Comparison of ENCODE assay signal across 8 cellular contexts in genomic region chr14:88323520-88324199, GRCh38. TPM values are rescaled to one million over a fixed set of nuclear protein-coding genes. Genes with fewer than 3 reads are reported as not detected.
DNase-seq lines count a peak whose midpoint lies in the region; ATAC-seq and TF ChIP-seq lines count a peak whose summit lies in the region.

No MANE protein-coding gene starts in this region.

- H3K9me3 Mint-ChIP-seq in CD14-positive monocyte (peaks cover 0 to 29% (median 16%) of the 10 kb centered on the region in 7 donors), brain (peaks cover 0 to 11% (median 9%) of the 10 kb centered on the region in 5 experiments)

- TF ChIP-seq CTCF in CD14-positive monocyte (IDR thresholded peaks at IDR 0.05), result no peak
- no peak for TF ChIP-seq CTCF in brain (conservative IDR thresholded peaks at IDR 0.05)

- peak overlapping the region; percentile 72 to 91 for H3K4me3 Mint-ChIP-seq in CD14-positive monocyte
- peak overlapping the region; percentile 91 to 95 (median 93) for H3K4me3 Mint-ChIP-seq in brain

- no peak overlapping the region for H3K27ac ChIP-seq in mesodermal cell (ENCODE audit: low read depth, low read length, severe bottlenecking)

- peak; percentile 93 for ATAC-seq in GM18511 (IDR thresholded peaks at IDR 0.05; ENCODE audit: unreplicated experiment)
- peak; percentile 89 for ATAC-seq in HG02852 (IDR thresholded peaks at IDR 0.05; ENCODE audit: unreplicated experiment)

- DNase-seq in CD14-positive monocyte (ENCODE audit: low spot score) (no peak), NCI-H2227 (lab: John Stamatoyannopoulos, UW; ENCODE audit: unreplicated experiment) (peak; percentile 55), amniotic stem cell (lab: John Stamatoyannopoulos, UW) (no peak), AG08395 (ENCODE audit: low spot score) (no peak)

- H3K9me3 ChIP-seq in mesodermal cell (ENCODE audit: control insufficient read depth, low read length), result no peaks in the 10 kb centered on the region

- no peaks in the 10 kb centered on the region for H3K36me3 ChIP-seq in mesodermal cell (ENCODE audit: control insufficient read depth, insufficient read depth, low read length)

- peak overlapping the region; percentile 47 for H3K4me3 ChIP-seq in mesodermal cell (ENCODE audit: extremely low read depth, insufficient read depth, low read length, poor library complexity, severe bottlenecking)

- 0 to 1% methylated on average over 45 of the region's 70 CpGs for WGBS in mesodermal cell (ENCODE audit: insufficient coverage in 2 of 2), 2 experiments

- peaks cover 5% of the 10 kb centered on the region for H3K4me1 Mint-ChIP-seq in CD14-positive monocyte
- peaks cover 30% of the 10 kb centered on the region for H3K4me1 Mint-ChIP-seq in brain

- H3K27ac Mint-ChIP-seq in CD14-positive monocyte (no peak overlapping the region), brain (peak overlapping the region; percentile 71 to 96 (median 94))

- H3K36me3 Mint-ChIP-seq in CD14-positive monocyte (peaks cover 0 to 5% of the 10 kb centered on the region in 2 donors), brain (no peaks in the 10 kb centered on the region)

- intact Hi-C loops in CD14-positive monocyte (cut with micrococcal nuclease), result no loop called here

- no peaks in the 10 kb centered on the region for H3K4me1 ChIP-seq in mesodermal cell (ENCODE audit: control insufficient read depth, insufficient read depth, low read length, poor library complexity, severe bottlenecking)

- H3K27me3 Mint-ChIP-seq in CD14-positive monocyte (ENCODE audit: low read depth in 3 of 3) (peaks cover 49 to 53% (median 50%) of the 10 kb centered on the region in 3 donors), brain (peaks cover 22% of the 10 kb centered on the region)

RNA-seq across cellular contexts. Expression of gene KCNK10, which starts 0.6 kb away (rescaled TPM):
- under 1 TPM in 1 of 2 donors, not detected in 1; 0.05 TPM for polyA plus RNA-seq in CD14-positive monocyte
- polyA plus RNA-seq in brain (ENCODE audit: insufficient read depth, low read depth, low replicate concordance), result 15.8 TPM
- polyA plus RNA-seq in mesodermal cell (2013, experiment 1 of 2), result 0.74 TPM
- polyA plus RNA-seq in mesodermal cell (2013, experiment 2 of 2), result 0.71 TPM

Comparison
In these comparisons a context has a peak if more than half of its experiments do, and no peak if none do; other contexts are left out.
1. H3K27ac Mint-ChIP-seq: peak in brain (5 of 5); none in CD14-positive monocyte (0 of 7).
2. RNA of gene KCNK10, which starts 0.6 kb away (polyA plus RNA-seq): 15.8 TPM in brain (single experiment); 0.05 TPM in CD14-positive monocyte; every median in the first group is over 10 times any median in the second.